ENCODE assay signal across 9 cellular contexts in genomic region chr17:65163990-65164495, GRCh38. TPM values are rescaled to one million over a fixed set of nuclear protein-coding genes. Genes with fewer than 3 reads are reported as not detected.
DNase-seq lines count a peak whose midpoint lies in the region; ATAC-seq and TF ChIP-seq lines count a peak whose summit lies in the region.
"Had no signal": no experiment of that assay in that cellular context is flagged by ENCODE, and none has a peak within 500 bp of the region (broad histone marks: within the 10 kb centered on the region; RNA-seq: fewer than 3 reads in every experiment).

No MANE protein-coding gene starts in this region.

- H3K27me3 ChIP-seq in esophagus squamous epithelium: peaks cover 0 to 4% (median 0%) of the 10 kb centered on the region in 4 donors

- no peaks in the 10 kb centered on the region for H3K9me3 ChIP-seq in esophagus squamous epithelium

- peak; percentile 95 for ATAC-seq in HG02938 (IDR thresholded peaks at IDR 0.05; ENCODE audit: unreplicated experiment)

- peaks cover 0 to 5% (median 0%) of the 10 kb centered on the region in 3 donors for H3K4me1 ChIP-seq in esophagus squamous epithelium
- H3K4me1 ChIP-seq: parathyroid adenoma had no signal

- no peaks in the 10 kb centered on the region for H3K36me3 ChIP-seq in esophagus squamous epithelium

- TF ChIP-seq CTCF in esophagus squamous epithelium (IDR thresholded peaks at IDR 0.05): no peak

- DNase-seq in NCI-H82 (lab: John Stamatoyannopoulos, UW) (peak; percentile 57), NCI-H82 treated with DMSO at 0.1 percent for 48 hours (lab: John Stamatoyannopoulos, UW; ENCODE audit: unreplicated experiment) (no peak), RKO (ENCODE audit: low spot score) (peak; percentile 70), amniotic epithelial cell (ENCODE audit: low read depth) (peak; percentile 37), NCI-H128 (lab: John Stamatoyannopoulos, UW; ENCODE audit: unreplicated experiment) (no peak), esophagus squamous epithelium (lab: John Stamatoyannopoulos, UW) (no peak)
- DNase-seq in stimulated activated CD4-positive, alpha-beta T cell treated with anti-CD3 and anti-CD28 coated beads, Interleukin-2, amount 100 ng/mL, for 24 hours: peak; percentile 44 to 58

- intact Hi-C loops in esophagus squamous epithelium (cut with DNase I): no loop called here

- H3K27ac ChIP-seq in esophagus squamous epithelium: no peak overlapping the region
- H3K27ac ChIP-seq: parathyroid adenoma had no signal

- no peak overlapping the region for H3K4me3 ChIP-seq in esophagus squamous epithelium

- WGBS in esophagus squamous epithelium, 2 donors: 51 to 67% methylated on average over 2 to 3 of the region's 5 CpGs

- no peak for TF ChIP-seq POLR2A in esophagus squamous epithelium (IDR thresholded peaks at IDR 0.05)

RNA-seq across cellular contexts. Expression of gene RGS9, which starts 26.9 kb away (rescaled TPM):
- 1 to 10 TPM in 3 of 4 donors, under 1 TPM in 1; 0.45 to 8.1 (median 2.9) TPM for total RNA-seq in esophagus squamous epithelium

Comparison
In these comparisons a context has a peak if more than half of its experiments do, and no peak if none do; other contexts are left out.
1. DNase-seq: peak in NCI-H82 (single experiment), RKO (single experiment), amniotic epithelial cell (single experiment) and stimulated activated CD4-positive, alpha-beta T cell treated with anti-CD3 and anti-CD28 coated beads, Interleukin-2, amount 100 ng/mL, for 24 hours (2 of 2); none in NCI-H82 treated with DMSO at 0.1 percent for 48 hours (single experiment), NCI-H128 (single experiment) and esophagus squamous epithelium (single experiment).